In the genomic region with DNA sequence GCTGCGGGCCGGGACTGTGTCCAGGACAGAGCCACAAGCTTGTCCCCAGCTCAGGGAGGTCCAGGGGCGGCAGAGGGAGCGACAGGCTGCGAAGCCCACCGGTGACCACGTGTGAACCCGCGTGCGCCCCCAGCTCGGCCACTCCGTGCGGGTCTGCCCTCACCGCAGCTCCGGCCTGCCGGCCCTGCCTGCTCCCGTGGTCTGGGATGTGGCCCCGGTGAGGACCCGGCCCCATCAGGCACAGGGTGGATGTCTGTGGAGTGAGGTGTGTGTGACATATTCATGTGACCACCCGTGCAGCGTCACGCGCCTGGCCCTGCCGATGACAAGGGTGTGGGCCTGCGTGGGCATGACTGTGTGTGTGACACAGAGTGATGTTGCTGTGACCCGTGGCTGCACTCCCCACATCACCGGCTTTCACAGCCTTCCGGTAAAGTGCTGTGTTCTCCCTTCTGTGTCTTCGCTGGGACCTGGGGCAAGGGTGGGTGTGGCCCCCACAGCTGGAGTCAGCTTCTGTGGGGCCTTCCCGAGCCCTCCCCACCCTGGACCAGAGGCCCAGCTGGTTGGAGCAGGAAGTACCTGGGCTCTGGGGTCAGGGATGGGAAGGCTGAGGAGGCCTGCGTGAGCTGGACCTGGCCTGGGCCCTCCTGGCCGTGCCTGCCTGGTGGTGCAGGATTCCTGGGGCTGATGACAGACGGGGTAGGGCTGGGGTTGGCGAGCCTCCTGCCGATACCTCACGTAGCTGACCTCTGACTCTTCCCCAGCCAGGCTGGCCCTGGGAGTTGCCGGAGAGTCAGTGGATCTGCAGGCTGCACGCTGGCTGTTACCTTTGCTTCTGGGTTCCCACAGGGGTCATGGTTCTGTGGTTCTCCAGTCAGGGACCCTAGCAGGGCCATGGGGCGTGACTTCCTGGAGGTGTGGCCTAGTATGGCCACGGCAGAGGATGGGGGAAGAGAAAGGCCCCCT, we compare ENCODE assay signal across 8 cellular contexts. TPM values are rescaled to one million over a fixed set of nuclear protein-coding genes. Genes with fewer than 3 reads are reported as not detected.
A peak's percentile ranks its signal among the peaks of the same experiment; 100 is the strongest.
DNase-seq lines count a peak whose midpoint lies in the region; ATAC-seq and TF ChIP-seq lines count a peak whose summit lies in the region.

No MANE protein-coding gene starts in this region.

- H3K4me1 Mint-ChIP-seq in CD14-positive monocyte (peaks cover 7% of the 10 kb centered on the region), MCF 10A (ENCODE audit: insufficient read depth, unreplicated experiment) (peaks cover 10% of the 10 kb centered on the region)
- H3K4me1 Mint-ChIP-seq in naive thymus-derived CD8-positive, alpha-beta T cell, result peaks cover 6 to 17% (median 11%) of the 10 kb centered on the region in 4 donors

- intact Hi-C loops in CD14-positive monocyte (cut with micrococcal nuclease), result loop anchor here in 1 of 2 donors (5.0 to 10.0 kb wide), 2 partner anchors 38 to 85 kb away; partner anchors contain the start of gene PERM1
- intact Hi-C loops in MCF 10A (cut with micrococcal nuclease), result no loop called here

- POLR2A ChIA-PET in MCF 10A (lab: Yijun Ruan, JAX), result interaction anchor here (0.6 to 0.7 kb wide), 2 partner anchors 78 to 255 kb away, joined by 3 read pairs; no protein-coding TSS in a partner anchor
- POLR2A ChIA-PET in naive thymus-derived CD8-positive, alpha-beta T cell (lab: Charles Lee), result interaction anchor here (0.6 to 1.6 kb wide), 6 partner anchors 9 to 137 kb away, joined by 3 to 8 read pairs (median 3); no protein-coding TSS in a partner anchor

- DNase-seq in CD14-positive monocyte (ENCODE audit: low spot score) (peak; percentile 84), HFF-Myc (ENCODE audit: extremely low read depth, low read depth) (no peak), MCF 10A (ENCODE audit: unreplicated experiment) (no peak), EL (no peak), D341Med (ENCODE audit: low spot score) (no peak), NCI-H1105 (lab: John Stamatoyannopoulos, UW) (no peak)
- DNase-seq in naive thymus-derived CD8-positive, alpha-beta T cell, result no peak

- peaks cover 0 to 4% (median 0%) of the 10 kb centered on the region in 7 donors for H3K9me3 Mint-ChIP-seq in CD14-positive monocyte
- no peaks in the 10 kb centered on the region for H3K9me3 Mint-ChIP-seq in MCF 10A (ENCODE audit: unreplicated experiment)
- H3K9me3 Mint-ChIP-seq in naive thymus-derived CD8-positive, alpha-beta T cell, result no peaks in the 10 kb centered on the region

- CTCF ChIA-PET in MCF 10A (lab: Yijun Ruan, JAX), result interaction anchor here (0.6 to 1.0 kb wide), 2 partner anchors 25 to 87 kb away, joined by 3 to 7 read pairs; no protein-coding TSS in a partner anchor

- no TSS peak for BruUV-seq in MCF 10A (replicated peaks; lab: Mats Ljungman, UMichigan)

- H3K36me3 Mint-ChIP-seq in CD14-positive monocyte (no peaks in the 10 kb centered on the region), MCF 10A (ENCODE audit: insufficient read depth, unreplicated experiment) (no peaks in the 10 kb centered on the region)
- H3K36me3 Mint-ChIP-seq in naive thymus-derived CD8-positive, alpha-beta T cell, result no peaks in the 10 kb centered on the region

- no peak for ATAC-seq in naive thymus-derived CD8-positive, alpha-beta T cell
- ATAC-seq in GM18870 (IDR thresholded peaks at IDR 0.05; ENCODE audit: unreplicated experiment), result no peak

- TF ChIP-seq CTCF in CD14-positive monocyte (IDR thresholded peaks at IDR 0.05) (no peak), HFF-Myc (IDR thresholded peaks at IDR 0.05; ENCODE audit: low read depth, low read length, missing control alignments) (no peak), MCF 10A (IDR thresholded peaks at IDR 0.05; ENCODE audit: unreplicated experiment) (no peak)

- H3K4me3 ChIP-seq in HFF-Myc (replicated peaks; ENCODE audit: low read depth, low read length), result peak overlapping the region; percentile 47

- H3K27ac Mint-ChIP-seq in CD14-positive monocyte (peak overlapping the region in 3 of 7 donors; percentile 51 to 81 (median 60)), MCF 10A (ENCODE audit: low read depth, unreplicated experiment) (no peak overlapping the region)
- peak overlapping the region in 2 of 10 donors; percentile 33 to 83 for H3K27ac Mint-ChIP-seq in naive thymus-derived CD8-positive, alpha-beta T cell

- H3K4me3 Mint-ChIP-seq in CD14-positive monocyte, result peak overlapping the region in 1 of 2 donors; percentile 66
- H3K4me3 Mint-ChIP-seq in MCF 10A (ENCODE audit: unreplicated experiment), result peak overlapping the region; percentile 16
- peak overlapping the region in 9 of 10 donors; percentile 14 to 57 (median 48) for H3K4me3 Mint-ChIP-seq in naive thymus-derived CD8-positive, alpha-beta T cell

- H3K27me3 Mint-ChIP-seq in CD14-positive monocyte (ENCODE audit: low read depth in 3 of 3) (peaks cover 21 to 52% (median 29%) of the 10 kb centered on the region in 3 donors), MCF 10A (ENCODE audit: insufficient read depth, unreplicated experiment) (no peaks in the 10 kb centered on the region)
- peaks cover 3 to 21% (median 8%) of the 10 kb centered on the region in 5 donors for H3K27me3 Mint-ChIP-seq in naive thymus-derived CD8-positive, alpha-beta T cell

RNA-seq across cellular contexts. Expression of gene RNF223, which starts 4.1 kb away (rescaled TPM):
- not detected for polyA plus RNA-seq in CD14-positive monocyte
- total RNA-seq in MCF 10A (2022), result 0.30 and 0.37 TPM in 2 replicates
- total RNA-seq in naive thymus-derived CD8-positive, alpha-beta T cell, result not detected
- not detected for polyA plus RNA-seq in naive thymus-derived CD8-positive, alpha-beta T cell

RNA-seq across cellular contexts. Expression of gene C1orf159, which starts 45.9 kb away (rescaled TPM):
- polyA plus RNA-seq in CD14-positive monocyte, result 1 to 10 TPM; 3.0 to 3.3 TPM
- 15.7 and 18.6 TPM in 2 replicates for total RNA-seq in MCF 10A (2022)
- 10 to 100 TPM; 24.9 to 26.5 TPM for total RNA-seq in naive thymus-derived CD8-positive, alpha-beta T cell
- polyA plus RNA-seq in naive thymus-derived CD8-positive, alpha-beta T cell, result 10 to 100 TPM in 1 of 3 donors, 1 to 10 TPM in 2; 3.2 to 10.7 (median 6.2) TPM

RNA-seq across cellular contexts. Expression of gene AGRN, which starts 50.1 kb away (rescaled TPM):
- polyA plus RNA-seq in CD14-positive monocyte, result under 1 TPM; 0.06 to 0.43 TPM
- 286 and 303 TPM in 2 replicates for total RNA-seq in MCF 10A (2022)
- total RNA-seq in naive thymus-derived CD8-positive, alpha-beta T cell, result 1 to 10 TPM; 6.2 to 6.4 TPM
- polyA plus RNA-seq in naive thymus-derived CD8-positive, alpha-beta T cell, result under 1 TPM; 0.15 to 0.71 (median 0.47) TPM

RNA-seq across cellular contexts. Expression of gene ISG15, which starts 56.7 kb away (rescaled TPM):
- 100 to 1,000 TPM; 128 to 241 TPM for polyA plus RNA-seq in CD14-positive monocyte
- 7.4 and 8.8 TPM in 2 replicates for total RNA-seq in MCF 10A (2022)
- 10 to 100 TPM; 30.3 to 30.7 TPM for total RNA-seq in naive thymus-derived CD8-positive, alpha-beta T cell
- 100 to 1,000 TPM; 133 to 220 (median 217) TPM for polyA plus RNA-seq in naive thymus-derived CD8-positive, alpha-beta T cell

Comparison
In these comparisons a context has a peak if more than half of its experiments do, and no peak if none do; other contexts are left out.
1. RNA of gene AGRN, which starts 50.1 kb away (total RNA-seq): 286 to 303 TPM in MCF 10A; 6.2 to 6.4 TPM in naive thymus-derived CD8-positive, alpha-beta T cell; every median in the first group is over 10 times any median in the second.